Comparison of ENCODE assay signal across 10 cellular contexts in genomic region chr3:8482960-8483665, GRCh38. TPM values are rescaled to one million over a fixed set of nuclear protein-coding genes. Genes with fewer than 3 reads are reported as not detected.
DNase-seq lines count a peak whose midpoint lies in the region; FAIRE-seq and TF ChIP-seq lines count a peak whose summit lies in the region.
"Had no signal": no experiment of that assay in that cellular context is flagged by ENCODE, and none has a peak within 500 bp of the region (broad histone marks: within the 10 kb centered on the region; RNA-seq: fewer than 3 reads in every experiment).

No MANE protein-coding gene starts in this region.

- H3K4me1 Mint-ChIP-seq in mesothelial cell of epicardium (peaks cover 25% of the 10 kb centered on the region), immature natural killer cell (no peaks in the 10 kb centered on the region)
- H3K4me1 Mint-ChIP-seq: B cell had no signal

- peak; percentile 95 for FAIRE-seq in urothelium cell line (lab: Jason Lieb, UNC)

- DNase-seq in DMS53 (lab: John Stamatoyannopoulos, UW): peak; percentile 45
- no peak for DNase-seq in DMS53 treated with DMSO at 0.1 percent for 48 hours (lab: John Stamatoyannopoulos, UW; ENCODE audit: unreplicated experiment)
- DNase-seq in epithelial cell of proximal tubule (ENCODE audit: low read depth): peak; percentile 95
- DNase-seq in mesothelial cell of epicardium (ENCODE audit: low spot score in 2 of 2, unreplicated experiment in 2 of 2): no peak
- DNase-seq in urothelium cell line (ENCODE audit: low spot score): peak; percentile 93
- DNase-seq in GM10248 (ENCODE audit: extremely low spot score): no peak
- no peak for DNase-seq in NCI-H2081 treated with DMSO at 0.1 percent for 48 hours (lab: John Stamatoyannopoulos, UW)
- DNase-seq in immature natural killer cell: no peak

- H3K36me3 Mint-ChIP-seq in mesothelial cell of epicardium: peaks cover 14% of the 10 kb centered on the region
- H3K36me3 Mint-ChIP-seq in immature natural killer cell: no peaks in the 10 kb centered on the region

- POLR2A ChIA-PET in GM10248 (lab: Yijun Ruan, JAX): no interaction called here

- CTCF ChIA-PET in GM10248 (lab: Yijun Ruan, JAX): interaction anchor here (0.9 to 1.8 kb wide), 2 partner anchors 8 to 18 kb away, joined by 3 to 4 read pairs; no protein-coding TSS in a partner anchor

- peaks cover 20% of the 10 kb centered on the region for H3K9me3 Mint-ChIP-seq in mesothelial cell of epicardium
- no peaks in the 10 kb centered on the region for H3K9me3 Mint-ChIP-seq in immature natural killer cell

- H3K27ac Mint-ChIP-seq in mesothelial cell of epicardium: peak overlapping the region; percentile 10
- H3K27ac Mint-ChIP-seq in immature natural killer cell: no peak overlapping the region
- H3K27ac Mint-ChIP-seq: B cell had no signal

- TF ChIP-seq CTCF in epithelial cell of proximal tubule (conservative IDR thresholded peaks at IDR 0.05; ENCODE audit: low read depth, low read length) (no peak), mesothelial cell of epicardium (IDR thresholded peaks at IDR 0.05; ENCODE audit: unreplicated experiment) (no peak), GM10248 (IDR thresholded peaks at IDR 0.05; ENCODE audit: control extremely low read depth, extremely low read depth, low read depth, missing control alignments) (no peak)

- H3K27me3 Mint-ChIP-seq in mesothelial cell of epicardium (ENCODE audit: low read depth): no peaks in the 10 kb centered on the region
- peaks cover 2 to 8% (median 3%) of the 10 kb centered on the region in 3 donors for H3K27me3 Mint-ChIP-seq in immature natural killer cell (ENCODE audit: low read depth in 3 of 3)
- H3K27me3 Mint-ChIP-seq: B cell had no signal

- H3K4me3 Mint-ChIP-seq in mesothelial cell of epicardium: no peak overlapping the region
- H3K4me3 Mint-ChIP-seq in immature natural killer cell: no peak overlapping the region
- H3K4me3 Mint-ChIP-seq: B cell had no signal

- no peak overlapping the region for H3K4me3 ChIP-seq in epithelial cell of proximal tubule (ENCODE audit: low read depth, low read length)
- H3K4me3 ChIP-seq: PC-9 had no signal

RNA-seq across cellular contexts. Expression of gene LMCD1, which starts 18.5 kb away (rescaled TPM):
- total RNA-seq in epithelial cell of proximal tubule (69.0 and 70.2 TPM in 2 replicates), mesothelial cell of epicardium (20.8 to 24.2 TPM (median 22.4 TPM) in 3 replicates)
- polyA plus RNA-seq in immature natural killer cell: under 1 TPM in 1 of 3 donors, not detected in 2; 0.24 TPM

Comparison
In these comparisons a context has a peak if more than half of its experiments do, and no peak if none do; other contexts are left out.
1. DNase-seq: peak in DMS53 (single experiment), epithelial cell of proximal tubule (single experiment) and urothelium cell line (single experiment); none in DMS53 treated with DMSO at 0.1 percent for 48 hours (single experiment), mesothelial cell of epicardium (0 of 2), GM10248 (single experiment), NCI-H2081 treated with DMSO at 0.1 percent for 48 hours (single experiment) and immature natural killer cell (0 of 3).